In genomic region chr15:36335659-36336058, GRCh38 we compare ENCODE assay signal across 35 cellular contexts.
"Had no signal": no experiment of that assay in that cellular context is flagged by ENCODE, and none has a peak within 500 bp of the region (broad histone marks: within the 10 kb centered on the region; RNA-seq: fewer than 3 reads in every experiment).

No MANE protein-coding gene starts in this region.

- ATAC-seq: activated CD4-positive, alpha-beta T cell treated with anti-CD3 and anti-CD28 coated beads for 36 hours; activated CD8-positive, alpha-beta memory T cell treated with anti-CD3 and anti-CD28 coated beads, Interleukin-2, amount 10 ng/mL, durations not matched to agents 7 days and 5 days; activated CD8-positive, alpha-beta T cell treated with anti-CD3 and anti-CD28 coated beads, Interleukin-2, amount 10 ng/mL, durations not matched to agents 7 days and 5 days; activated naive CD8-positive, alpha-beta T cell treated with anti-CD3 and anti-CD28 coated beads, Interleukin-2, amount 50 U/mL, for 24 hours; effector memory CD8-positive, alpha-beta T cell; gastroesophageal sphincter; heart right ventricle; T-helper 17 cell had no signal

- H3K9me3 ChIP-seq: adrenal gland, breast epithelium, esophagus squamous epithelium, gastroesophageal sphincter had no signal

- H3K36me3 Mint-ChIP-seq: activated CD4-positive, alpha-beta memory T cell treated with anti-CD3 and anti-CD28 coated beads for 36 hours; activated CD8-positive, alpha-beta memory T cell treated with anti-CD3 and anti-CD28 coated beads, Interleukin-2, amount 10 ng/mL, durations not matched to agents 7 days and 5 days; activated naive CD4-positive, alpha-beta T cell treated with anti-CD3 and anti-CD28 coated beads, Interleukin-2, amount 50 U/mL, for 24 hours; activated naive CD8-positive, alpha-beta T cell treated with anti-CD3 and anti-CD28 coated beads for 36 hours; brain had no signal

- H3K27ac ChIP-seq: adrenal gland, breast epithelium, epithelial cell of prostate, esophagus squamous epithelium, gastroesophageal sphincter, heart right ventricle had no signal

- H3K4me1 Mint-ChIP-seq: activated CD4-positive, alpha-beta T cell treated with anti-CD3 and anti-CD28 coated beads for 36 hours; activated CD4-positive, alpha-beta T cell treated with anti-CD3 and anti-CD28 coated beads, Interleukin-2, amount 10 ng/mL, durations not matched to agents 24 days and 14 days; activated CD8-positive, alpha-beta memory T cell treated with anti-CD3 and anti-CD28 coated beads, Interleukin-2, amount 10 ng/mL, durations not matched to agents 7 days and 5 days; activated naive CD4-positive, alpha-beta T cell treated with anti-CD3 and anti-CD28 coated beads, Interleukin-2, amount 50 U/mL, for 24 hours; activated naive CD8-positive, alpha-beta T cell treated with anti-CD3 and anti-CD28 coated beads for 36 hours; activated naive CD8-positive, alpha-beta T cell treated with anti-CD3 and anti-CD28 coated beads, Interleukin-2, amount 50 U/mL, for 24 hours; brain; T-helper 17 cell had no signal

- H3K4me1 ChIP-seq: breast epithelium, esophagus squamous epithelium, gastroesophageal sphincter had no signal

- H3K4me3 ChIP-seq: adrenal gland, breast epithelium, esophagus squamous epithelium, gastroesophageal sphincter, heart right ventricle had no signal

- H3K36me3 ChIP-seq: adrenal gland, breast epithelium, esophagus squamous epithelium, gastroesophageal sphincter, heart right ventricle had no signal

- FAIRE-seq: colon had no signal

- H3K4me3 Mint-ChIP-seq: activated CD4-positive, alpha-beta memory T cell treated with anti-CD3 and anti-CD28 coated beads for 36 hours; activated CD4-positive, alpha-beta T cell treated with anti-CD3 and anti-CD28 coated beads for 36 hours; activated CD4-positive, alpha-beta T cell treated with anti-CD3 and anti-CD28 coated beads, Interleukin-2, amount 10 ng/mL, durations not matched to agents 24 days and 14 days; activated CD8-positive, alpha-beta memory T cell treated with anti-CD3 and anti-CD28 coated beads, Interleukin-2, amount 10 ng/mL, durations not matched to agents 7 days and 5 days; activated CD8-positive, alpha-beta T cell treated with anti-CD3 and anti-CD28 coated beads, Interleukin-2, amount 10 ng/mL, durations not matched to agents 7 days and 5 days; activated naive CD4-positive, alpha-beta T cell treated with anti-CD3 and anti-CD28 coated beads for 36 hours; activated naive CD4-positive, alpha-beta T cell treated with anti-CD3 and anti-CD28 coated beads, Interleukin-2, amount 50 U/mL, for 24 hours; activated naive CD8-positive, alpha-beta T cell treated with anti-CD3 and anti-CD28 coated beads for 36 hours; activated naive CD8-positive, alpha-beta T cell treated with anti-CD3 and anti-CD28 coated beads, Interleukin-2, amount 50 U/mL, for 24 hours; activated T-helper 1 cell treated with anti-CD3 and anti-CD28 coated beads, Interleukin-12 subunit alpha, Interleukin-12 subunit beta, Interleukin-2, Interleukin-4 antibody, amounts not matched to agents 30 ng/mL and 10 ng/mL and 1 ng/mL, durations not matched to agents 14 hours and 24 hours and 36 hours; brain; effector memory CD8-positive, alpha-beta T cell; T-helper 17 cell; T-helper 2 cell treated with Interferon-gamma antibody and Interleukin-4, amounts not matched to agents 5 μg/mL and 100 μg/mL, for 36 hours had no signal

- DNase-seq: activated CD4-positive, alpha-beta memory T cell treated with anti-CD3 and anti-CD28 coated beads for 36 hours; activated CD4-positive, alpha-beta T cell treated with anti-CD3 and anti-CD28 coated beads for 36 hours; activated CD4-positive, alpha-beta T cell treated with anti-CD3 and anti-CD28 coated beads, Interleukin-2, amount 10 ng/mL, durations not matched to agents 24 days and 14 days; activated CD4-positive, CD25-positive, alpha-beta regulatory T cell; activated CD4-positive, CD25-positive, alpha-beta regulatory T cell treated with anti-CD3 and anti-CD28 coated beads, Interleukin-2, amount 50 U/mL, for 72 hours; activated CD8-positive, alpha-beta memory T cell treated with anti-CD3 and anti-CD28 coated beads, Interleukin-2, amount 10 ng/mL, durations not matched to agents 7 days and 5 days; activated CD8-positive, alpha-beta memory T cell treated with anti-CD3 and anti-CD28 coated beads, Interleukin-2, amount 50 U/mL, for 4 hours; activated CD8-positive, alpha-beta T cell treated with anti-CD3 and anti-CD28 coated beads, Interleukin-2, amount 10 ng/mL, durations not matched to agents 7 days and 5 days; activated effector memory CD4-positive, alpha-beta T cell treated with anti-CD3 and anti-CD28 coated beads, Interleukin-2, amount 50 U/mL, for 16 hours; activated naive CD4-positive, alpha-beta T cell treated with anti-CD3 and anti-CD28 coated beads for 36 hours; activated naive CD8-positive, alpha-beta T cell treated with anti-CD3 and anti-CD28 coated beads for 36 hours; activated naive CD8-positive, alpha-beta T cell treated with anti-CD3 and anti-CD28 coated beads, Interleukin-2, amount 50 U/mL, for 24 hours; activated T-cell treated with anti-CD3 and anti-CD28 coated beads, Interleukin-2, amount 50 U/mL, for 1 hour; activated T-cell treated with anti-CD3 and anti-CD28 coated beads, Interleukin-2, amount 50 U/mL, for 48 hours; adrenal gland; amygdala; aorta; cortex of kidney; dermis blood vessel endothelial cell; effector CD4-positive, alpha-beta T cell; effector memory CD8-positive, alpha-beta T cell; esophagus squamous epithelium; heart right ventricle; hippocampal formation; T-helper 17 cell; T1000 had no signal

- H3K27me3 ChIP-seq: adrenal gland, breast epithelium, esophagus squamous epithelium, gastroesophageal sphincter, heart right ventricle had no signal

- H3K27ac Mint-ChIP-seq: activated CD4-positive, alpha-beta memory T cell treated with anti-CD3 and anti-CD28 coated beads for 36 hours; activated CD4-positive, alpha-beta T cell treated with anti-CD3 and anti-CD28 coated beads for 36 hours; activated CD4-positive, alpha-beta T cell treated with anti-CD3 and anti-CD28 coated beads, Interleukin-2, amount 10 ng/mL, durations not matched to agents 24 days and 14 days; activated CD8-positive, alpha-beta memory T cell treated with anti-CD3 and anti-CD28 coated beads, Interleukin-2, amount 10 ng/mL, durations not matched to agents 7 days and 5 days; activated CD8-positive, alpha-beta T cell treated with anti-CD3 and anti-CD28 coated beads, Interleukin-2, amount 10 ng/mL, durations not matched to agents 7 days and 5 days; activated naive CD4-positive, alpha-beta T cell treated with anti-CD3 and anti-CD28 coated beads for 36 hours; activated naive CD4-positive, alpha-beta T cell treated with anti-CD3 and anti-CD28 coated beads, Interleukin-2, amount 50 U/mL, for 24 hours; activated naive CD8-positive, alpha-beta T cell treated with anti-CD3 and anti-CD28 coated beads for 36 hours; activated naive CD8-positive, alpha-beta T cell treated with anti-CD3 and anti-CD28 coated beads, Interleukin-2, amount 50 U/mL, for 24 hours; activated T-helper 1 cell treated with anti-CD3 and anti-CD28 coated beads, Interleukin-12 subunit alpha, Interleukin-12 subunit beta, Interleukin-2, Interleukin-4 antibody, amounts not matched to agents 30 ng/mL and 10 ng/mL and 1 ng/mL, durations not matched to agents 14 hours and 24 hours and 36 hours; activated T-helper 2 cell treated with anti-CD3 and anti-CD28 coated beads, Interferon-gamma antibody, Interleukin-2, Interleukin-4, amounts not matched to agents 10 μg/mL and 5 μg/mL and 100 μg/mL, durations not matched to agents 14 hours and 24 hours and 36 hours; brain; effector memory CD8-positive, alpha-beta T cell; T-helper 17 cell; T-helper 2 cell treated with Interferon-gamma antibody and Interleukin-4, amounts not matched to agents 5 μg/mL and 100 μg/mL, for 36 hours had no signal

- H3K9me3 Mint-ChIP-seq: activated CD4-positive, alpha-beta memory T cell treated with anti-CD3 and anti-CD28 coated beads for 36 hours; activated CD4-positive, alpha-beta T cell treated with anti-CD3 and anti-CD28 coated beads, Interleukin-2, amount 10 ng/mL, durations not matched to agents 24 days and 14 days; activated naive CD4-positive, alpha-beta T cell treated with anti-CD3 and anti-CD28 coated beads for 36 hours; activated naive CD4-positive, alpha-beta T cell treated with anti-CD3 and anti-CD28 coated beads, Interleukin-2, amount 50 U/mL, for 24 hours; activated T-helper 1 cell treated with anti-CD3 and anti-CD28 coated beads, Interleukin-12 subunit alpha, Interleukin-12 subunit beta, Interleukin-2, Interleukin-4 antibody, amounts not matched to agents 30 ng/mL and 10 ng/mL and 1 ng/mL, durations not matched to agents 14 hours and 24 hours and 36 hours; activated T-helper 2 cell treated with anti-CD3 and anti-CD28 coated beads, Interferon-gamma antibody, Interleukin-2, Interleukin-4, amounts not matched to agents 10 μg/mL and 5 μg/mL and 100 μg/mL, durations not matched to agents 14 hours and 24 hours and 36 hours; T-helper 2 cell treated with Interferon-gamma antibody and Interleukin-4, amounts not matched to agents 5 μg/mL and 100 μg/mL, for 36 hours had no signal

- H3K27me3 Mint-ChIP-seq: activated CD4-positive, alpha-beta memory T cell treated with anti-CD3 and anti-CD28 coated beads for 36 hours; activated CD4-positive, alpha-beta T cell treated with anti-CD3 and anti-CD28 coated beads for 36 hours; activated CD4-positive, alpha-beta T cell treated with anti-CD3 and anti-CD28 coated beads, Interleukin-2, amount 10 ng/mL, durations not matched to agents 24 days and 14 days; activated CD8-positive, alpha-beta memory T cell treated with anti-CD3 and anti-CD28 coated beads, Interleukin-2, amount 10 ng/mL, durations not matched to agents 7 days and 5 days; activated naive CD8-positive, alpha-beta T cell treated with anti-CD3 and anti-CD28 coated beads for 36 hours; activated naive CD8-positive, alpha-beta T cell treated with anti-CD3 and anti-CD28 coated beads, Interleukin-2, amount 50 U/mL, for 24 hours; brain; effector memory CD8-positive, alpha-beta T cell; T-helper 17 cell had no signal
